In the genomic region with DNA sequence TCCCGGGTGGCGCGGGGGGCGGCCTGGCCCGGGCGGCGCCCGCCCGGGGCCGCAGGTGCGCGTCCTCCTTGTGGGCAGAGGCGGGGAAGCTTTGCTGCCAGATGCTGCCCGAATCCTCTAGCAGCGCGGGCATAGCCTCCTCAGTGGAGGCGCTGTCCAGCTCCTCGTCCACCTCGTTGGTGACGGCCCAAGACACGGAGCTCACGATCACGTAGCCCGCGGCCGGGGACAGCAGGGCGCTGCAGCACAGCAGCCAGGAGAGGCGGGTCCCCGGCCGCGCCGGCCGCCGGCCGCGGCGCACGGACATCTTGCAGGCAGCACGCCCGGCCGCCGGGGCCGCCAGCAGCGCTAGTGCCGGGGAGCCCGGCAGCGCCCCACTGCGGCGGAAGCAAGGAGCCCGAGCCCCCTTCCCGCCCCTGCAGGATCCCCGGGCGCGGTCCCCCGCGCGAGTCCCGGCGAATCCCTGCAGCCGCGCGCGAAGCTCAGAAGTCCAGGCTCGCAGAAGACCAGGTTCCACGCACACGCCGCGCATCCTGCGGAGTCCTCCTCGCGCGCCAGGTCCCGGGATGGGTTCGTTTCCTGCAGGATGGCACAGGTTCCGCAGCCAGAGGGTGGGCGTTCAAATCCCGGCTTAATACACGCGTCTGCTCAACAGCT, we compare ENCODE assay signal across 8 cellular contexts. TPM values are rescaled to one million over a fixed set of nuclear protein-coding genes. Genes with fewer than 3 reads are reported as not detected.
DNase-seq lines count a peak whose midpoint lies in the region; ATAC-seq and TF ChIP-seq lines count a peak whose summit lies in the region.

A gene with protein sequence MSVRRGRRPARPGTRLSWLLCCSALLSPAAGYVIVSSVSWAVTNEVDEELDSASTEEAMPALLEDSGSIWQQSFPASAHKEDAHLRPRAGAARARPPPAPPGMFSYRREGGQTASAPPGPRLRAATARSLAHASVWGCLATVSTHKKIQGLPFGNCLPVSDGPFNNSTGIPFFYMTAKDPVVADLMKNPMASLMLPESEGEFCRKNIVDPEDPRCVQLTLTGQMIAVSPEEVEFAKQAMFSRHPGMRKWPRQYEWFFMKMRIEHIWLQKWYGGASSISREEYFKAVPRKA (minus strand): TSS at position 353 of the 657 bp plus-strand sequence. CDS start 46 bp downstream, at position 307.

- peak within 1 kb of the TSS; percentile 82 for H3K4me3 Mint-ChIP-seq in activated naive CD8-positive, alpha-beta T cell

- DNase-seq in ACHN: peak; percentile 74
- peak; percentile 95 for DNase-seq in H7
- peak; percentile 46 to 74 for DNase-seq in SJSA1 (ENCODE audit: low read depth in 1 of 2, low spot score in 2 of 2)
- DNase-seq in head of caudate nucleus: peak; percentile 25 to 92 (median 80)
- DNase-seq in osteoblast (ENCODE audit: insufficient read length, low spot score, missing footprints): peak; percentile 97

- H2AFZ ChIP-seq in osteoblast (ENCODE audit: low read length): peak within 1 kb of the TSS; percentile 77

- ATAC-seq in GM21381 (IDR thresholded peaks at IDR 0.05; ENCODE audit: unreplicated experiment): no peak

- WGBS in thymus: under 1% methylated on average over 79 of the region's 79 CpGs

- intact Hi-C loops in head of caudate nucleus (cut with DNase I): loop anchor here (5.0 to 10.0 kb wide), 2 partner anchors 45 to 112 kb away; no protein-coding TSS in a partner anchor

- peak within 1 kb of the TSS; percentile 55 for H3K4me3 ChIP-seq in H7 (ENCODE audit: insufficient read depth, low read depth, low read length)
- peak within 1 kb of the TSS; percentile 36 for H3K4me3 ChIP-seq in SJSA1
- peak within 1 kb of the TSS; percentile 67 for H3K4me3 ChIP-seq in osteoblast (ENCODE audit: insufficient read depth, low read length)
- peak within 1 kb of the TSS; percentile 52 for H3K4me3 ChIP-seq in thymus (ENCODE audit: low read length)

- no peak within 1 kb of the TSS for H3K27ac Mint-ChIP-seq in activated naive CD8-positive, alpha-beta T cell

- no peaks in the 10 kb centered on the region for H3K9me3 Mint-ChIP-seq in activated naive CD8-positive, alpha-beta T cell (ENCODE audit: low read depth)

- H3K9me3 ChIP-seq in SJSA1 (replicated peaks): no peaks in the 10 kb centered on the region
- H3K9me3 ChIP-seq in osteoblast (ENCODE audit: low read depth, low read length): no peaks in the 10 kb centered on the region
- no peaks in the 10 kb centered on the region for H3K9me3 ChIP-seq in thymus (ENCODE audit: control insufficient read depth)

- TF ChIP-seq CTCF in osteoblast (IDR thresholded peaks at IDR 0.05; ENCODE audit: extremely low read depth, low read depth, low read length): peak; percentile 44

- H3K36me3 Mint-ChIP-seq in activated naive CD8-positive, alpha-beta T cell: no peaks in the 10 kb centered on the region

- peaks cover 3% of the 10 kb centered on the region for H4K20me1 ChIP-seq in osteoblast (ENCODE audit: insufficient read depth, low read length)

- H3K27ac ChIP-seq in SJSA1: no peak within 1 kb of the TSS
- no peak within 1 kb of the TSS for H3K27ac ChIP-seq in osteoblast (ENCODE audit: low read depth, low read length)
- H3K27ac ChIP-seq in thymus (ENCODE audit: low read depth): no peak within 1 kb of the TSS

- H3K4me1 ChIP-seq in SJSA1 (replicated peaks) (peaks cover 23% of the 10 kb centered on the region), osteoblast (ENCODE audit: insufficient read depth, low read length) (peaks cover 23% of the 10 kb centered on the region), thymus (ENCODE audit: control insufficient read depth, insufficient read depth, low read length) (peaks cover 3% of the 10 kb centered on the region)

- in situ Hi-C loops in ACHN (cut with HindIII; ENCODE audit: low pct_ligation_motif_present, low pct_unique_long_range_greater_than_20kb, low sequenced_read_pairs): no loop called here

- H3K27me3 ChIP-seq in H7 (ENCODE audit: control insufficient read depth, insufficient read depth, low read length) (peaks cover 32% of the 10 kb centered on the region), SJSA1 (replicated peaks) (peaks cover 33% of the 10 kb centered on the region), osteoblast (ENCODE audit: insufficient read depth, low read length) (peaks cover 29% of the 10 kb centered on the region), thymus (ENCODE audit: control insufficient read depth, insufficient read depth) (peaks cover 24% of the 10 kb centered on the region)

- H3K79me2 ChIP-seq in osteoblast (ENCODE audit: insufficient read depth, low read length): no peaks in the 10 kb centered on the region

- H3K36me3 ChIP-seq in H7 (replicated peaks; ENCODE audit: control insufficient read depth, insufficient read depth, low read length): no peaks in the 10 kb centered on the region
- no peaks in the 10 kb centered on the region for H3K36me3 ChIP-seq in SJSA1
- peaks cover 3% of the 10 kb centered on the region for H3K36me3 ChIP-seq in osteoblast (ENCODE audit: insufficient read depth, low read length)
- no peaks in the 10 kb centered on the region for H3K36me3 ChIP-seq in thymus (ENCODE audit: control insufficient read depth, insufficient read depth)

- peak within 1 kb of the TSS; percentile 79 for H3K4me2 ChIP-seq in osteoblast (ENCODE audit: insufficient read depth, low read length)

- peaks cover 14% of the 10 kb centered on the region for H3K4me1 Mint-ChIP-seq in activated naive CD8-positive, alpha-beta T cell (ENCODE audit: low read depth)

- H3K27me3 Mint-ChIP-seq in activated naive CD8-positive, alpha-beta T cell: peaks cover 35% of the 10 kb centered on the region

RNA-seq across cellular contexts. Expression of the gene that starts here (rescaled TPM):
- total RNA-seq in H7 (2014; rRNA removed; shearing (Covaris generic)): 0.03 and 0.15 TPM in 2 replicates
- total RNA-seq in SJSA1 (2014; rRNA removed; shearing (Covaris generic)): not detected in 2 replicates
- 0.29 and 0.36 TPM in 2 replicates for total RNA-seq in osteoblast
- 0.07 TPM for polyA plus RNA-seq in thymus

Comparison
In these comparisons a context has a peak if more than half of its experiments do, and no peak if none do; other contexts are left out.
1. Peak in DNase-seq and H3K4me3 ChIP-seq in H7; RNA of the gene not detected or under 1 TPM.
2. Peak in DNase-seq and H3K4me3 ChIP-seq in SJSA1; RNA of the gene not detected or under 1 TPM.
3. Peak in DNase-seq, H3K4me3 ChIP-seq and H3K4me2 ChIP-seq in osteoblast; RNA of the gene not detected or under 1 TPM.